Comparison of ENCODE assay signal across 1 cellular context in the genomic region with DNA sequence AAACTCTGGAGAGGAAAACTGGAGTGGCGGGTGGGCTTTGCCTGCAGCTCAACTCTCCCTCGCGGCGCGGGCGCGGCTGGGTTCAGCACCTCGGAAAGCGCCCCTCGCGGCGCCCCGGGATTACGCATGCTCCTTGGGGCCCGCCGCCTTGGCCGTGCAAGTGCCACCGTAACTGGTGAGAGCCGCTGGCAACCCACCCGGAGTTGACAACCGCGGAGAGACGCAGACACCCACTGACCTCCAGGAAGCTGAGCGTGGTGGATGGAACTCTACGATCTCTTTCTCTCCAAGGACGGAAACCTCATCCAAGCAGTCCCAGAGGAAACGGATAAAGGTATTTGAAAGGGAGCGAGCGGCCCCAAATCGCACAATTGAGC.
TF ChIP-seq lines count a peak whose summit lies in the region.

No MANE protein-coding gene starts in this region.

TF ChIP-seq in HepG2, 621 proteins besides CTCF, POLR2A, EP300 and RAD21 (continues in another document):
- TF ChIP-seq GABPB1 (CRISPR knock-in tag; IDR thresholded peaks at IDR 0.05), result peak; percentile 37; the same call in 1 of the 2 replicates
- peak; percentile 65; the same call in 1 of the 2 replicates for TF ChIP-seq ZNF766 (CRISPR knock-in tag; IDR thresholded peaks at IDR 0.05; ENCODE audit: borderline replicate concordance)
- TF ChIP-seq TSC22D2 (CRISPR knock-in tag; IDR thresholded peaks at IDR 0.05; ENCODE audit: borderline replicate concordance), result 0 out of 2 replicates have a peak, but pooled peaks have one; percentile 36
- peak; percentile 27; the same call in 1 of the 2 replicates for TF ChIP-seq SALL1 (CRISPR knock-in tag; IDR thresholded peaks at IDR 0.05)
- TF ChIP-seq, protein P1, sequence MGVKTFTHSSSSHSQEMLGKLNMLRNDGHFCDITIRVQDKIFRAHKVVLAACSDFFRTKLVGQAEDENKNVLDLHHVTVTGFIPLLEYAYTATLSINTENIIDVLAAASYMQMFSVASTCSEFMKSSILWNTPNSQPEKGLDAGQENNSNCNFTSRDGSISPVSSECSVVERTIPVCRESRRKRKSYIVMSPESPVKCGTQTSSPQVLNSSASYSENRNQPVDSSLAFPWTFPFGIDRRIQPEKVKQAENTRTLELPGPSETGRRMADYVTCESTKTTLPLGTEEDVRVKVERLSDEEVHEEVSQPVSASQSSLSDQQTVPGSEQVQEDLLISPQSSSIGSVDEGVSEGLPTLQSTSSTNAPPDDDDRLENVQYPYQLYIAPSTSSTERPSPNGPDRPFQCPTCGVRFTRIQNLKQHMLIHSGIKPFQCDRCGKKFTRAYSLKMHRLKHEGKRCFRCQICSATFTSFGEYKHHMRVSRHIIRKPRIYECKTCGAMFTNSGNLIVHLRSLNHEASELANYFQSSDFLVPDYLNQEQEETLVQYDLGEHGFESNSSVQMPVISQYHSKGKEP (CRISPR knock-in tag; IDR thresholded peaks at IDR 0.05), result 0 out of 2 replicates have a peak, but pooled peaks have one; percentile 57
- TF ChIP-seq ZNF777 (CRISPR knock-in tag; IDR thresholded peaks at IDR 0.05), result no peak
- TF ChIP-seq TOE1 (CRISPR knock-in tag; IDR thresholded peaks at IDR 0.05), result no peak
- TF ChIP-seq KDM2A (CRISPR knock-in tag; IDR thresholded peaks at IDR 0.05; ENCODE audit: borderline replicate concordance, low read depth), result peak; percentile 37; the same call in 1 of the 2 replicates
- 0 out of 2 replicates have a peak, but pooled peaks have one; percentile 66 for TF ChIP-seq ZNF232 (CRISPR knock-in tag; IDR thresholded peaks at IDR 0.05; ENCODE audit: borderline replicate concordance)
- TF ChIP-seq, protein P2, sequence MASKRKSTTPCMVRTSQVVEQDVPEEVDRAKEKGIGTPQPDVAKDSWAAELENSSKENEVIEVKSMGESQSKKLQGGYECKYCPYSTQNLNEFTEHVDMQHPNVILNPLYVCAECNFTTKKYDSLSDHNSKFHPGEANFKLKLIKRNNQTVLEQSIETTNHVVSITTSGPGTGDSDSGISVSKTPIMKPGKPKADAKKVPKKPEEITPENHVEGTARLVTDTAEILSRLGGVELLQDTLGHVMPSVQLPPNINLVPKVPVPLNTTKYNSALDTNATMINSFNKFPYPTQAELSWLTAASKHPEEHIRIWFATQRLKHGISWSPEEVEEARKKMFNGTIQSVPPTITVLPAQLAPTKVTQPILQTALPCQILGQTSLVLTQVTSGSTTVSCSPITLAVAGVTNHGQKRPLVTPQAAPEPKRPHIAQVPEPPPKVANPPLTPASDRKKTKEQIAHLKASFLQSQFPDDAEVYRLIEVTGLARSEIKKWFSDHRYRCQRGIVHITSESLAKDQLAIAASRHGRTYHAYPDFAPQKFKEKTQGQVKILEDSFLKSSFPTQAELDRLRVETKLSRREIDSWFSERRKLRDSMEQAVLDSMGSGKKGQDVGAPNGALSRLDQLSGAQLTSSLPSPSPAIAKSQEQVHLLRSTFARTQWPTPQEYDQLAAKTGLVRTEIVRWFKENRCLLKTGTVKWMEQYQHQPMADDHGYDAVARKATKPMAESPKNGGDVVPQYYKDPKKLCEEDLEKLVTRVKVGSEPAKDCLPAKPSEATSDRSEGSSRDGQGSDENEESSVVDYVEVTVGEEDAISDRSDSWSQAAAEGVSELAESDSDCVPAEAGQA (IDR thresholded peaks at IDR 0.05; ENCODE audit: low read depth), result no peak
- TF ChIP-seq, protein P2 (CRISPR knock-in tag; IDR thresholded peaks at IDR 0.05; ENCODE audit: borderline replicate concordance), result 0 out of 2 replicates have a peak, but pooled peaks have one; percentile 35
- TF ChIP-seq ZNF547 (CRISPR knock-in tag; IDR thresholded peaks at IDR 0.05), result no peak
- TF ChIP-seq, protein P3, sequence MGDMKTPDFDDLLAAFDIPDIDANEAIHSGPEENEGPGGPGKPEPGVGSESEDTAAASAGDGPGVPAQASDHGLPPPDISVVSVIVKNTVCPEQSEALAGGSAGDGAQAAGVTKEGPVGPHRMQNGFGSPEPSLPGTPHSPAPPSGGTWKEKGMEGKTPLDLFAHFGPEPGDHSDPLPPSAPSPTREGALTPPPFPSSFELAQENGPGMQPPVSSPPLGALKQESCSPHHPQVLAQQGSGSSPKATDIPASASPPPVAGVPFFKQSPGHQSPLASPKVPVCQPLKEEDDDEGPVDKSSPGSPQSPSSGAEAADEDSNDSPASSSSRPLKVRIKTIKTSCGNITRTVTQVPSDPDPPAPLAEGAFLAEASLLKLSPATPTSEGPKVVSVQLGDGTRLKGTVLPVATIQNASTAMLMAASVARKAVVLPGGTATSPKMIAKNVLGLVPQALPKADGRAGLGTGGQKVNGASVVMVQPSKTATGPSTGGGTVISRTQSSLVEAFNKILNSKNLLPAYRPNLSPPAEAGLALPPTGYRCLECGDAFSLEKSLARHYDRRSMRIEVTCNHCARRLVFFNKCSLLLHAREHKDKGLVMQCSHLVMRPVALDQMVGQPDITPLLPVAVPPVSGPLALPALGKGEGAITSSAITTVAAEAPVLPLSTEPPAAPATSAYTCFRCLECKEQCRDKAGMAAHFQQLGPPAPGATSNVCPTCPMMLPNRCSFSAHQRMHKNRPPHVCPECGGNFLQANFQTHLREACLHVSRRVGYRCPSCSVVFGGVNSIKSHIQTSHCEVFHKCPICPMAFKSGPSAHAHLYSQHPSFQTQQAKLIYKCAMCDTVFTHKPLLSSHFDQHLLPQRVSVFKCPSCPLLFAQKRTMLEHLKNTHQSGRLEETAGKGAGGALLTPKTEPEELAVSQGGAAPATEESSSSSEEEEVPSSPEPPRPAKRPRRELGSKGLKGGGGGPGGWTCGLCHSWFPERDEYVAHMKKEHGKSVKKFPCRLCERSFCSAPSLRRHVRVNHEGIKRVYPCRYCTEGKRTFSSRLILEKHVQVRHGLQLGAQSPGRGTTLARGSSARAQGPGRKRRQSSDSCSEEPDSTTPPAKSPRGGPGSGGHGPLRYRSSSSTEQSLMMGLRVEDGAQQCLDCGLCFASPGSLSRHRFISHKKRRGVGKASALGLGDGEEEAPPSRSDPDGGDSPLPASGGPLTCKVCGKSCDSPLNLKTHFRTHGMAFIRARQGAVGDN (CRISPR knock-in tag; IDR thresholded peaks at IDR 0.05), result peak; percentile 23
- TF ChIP-seq, protein P4, sequence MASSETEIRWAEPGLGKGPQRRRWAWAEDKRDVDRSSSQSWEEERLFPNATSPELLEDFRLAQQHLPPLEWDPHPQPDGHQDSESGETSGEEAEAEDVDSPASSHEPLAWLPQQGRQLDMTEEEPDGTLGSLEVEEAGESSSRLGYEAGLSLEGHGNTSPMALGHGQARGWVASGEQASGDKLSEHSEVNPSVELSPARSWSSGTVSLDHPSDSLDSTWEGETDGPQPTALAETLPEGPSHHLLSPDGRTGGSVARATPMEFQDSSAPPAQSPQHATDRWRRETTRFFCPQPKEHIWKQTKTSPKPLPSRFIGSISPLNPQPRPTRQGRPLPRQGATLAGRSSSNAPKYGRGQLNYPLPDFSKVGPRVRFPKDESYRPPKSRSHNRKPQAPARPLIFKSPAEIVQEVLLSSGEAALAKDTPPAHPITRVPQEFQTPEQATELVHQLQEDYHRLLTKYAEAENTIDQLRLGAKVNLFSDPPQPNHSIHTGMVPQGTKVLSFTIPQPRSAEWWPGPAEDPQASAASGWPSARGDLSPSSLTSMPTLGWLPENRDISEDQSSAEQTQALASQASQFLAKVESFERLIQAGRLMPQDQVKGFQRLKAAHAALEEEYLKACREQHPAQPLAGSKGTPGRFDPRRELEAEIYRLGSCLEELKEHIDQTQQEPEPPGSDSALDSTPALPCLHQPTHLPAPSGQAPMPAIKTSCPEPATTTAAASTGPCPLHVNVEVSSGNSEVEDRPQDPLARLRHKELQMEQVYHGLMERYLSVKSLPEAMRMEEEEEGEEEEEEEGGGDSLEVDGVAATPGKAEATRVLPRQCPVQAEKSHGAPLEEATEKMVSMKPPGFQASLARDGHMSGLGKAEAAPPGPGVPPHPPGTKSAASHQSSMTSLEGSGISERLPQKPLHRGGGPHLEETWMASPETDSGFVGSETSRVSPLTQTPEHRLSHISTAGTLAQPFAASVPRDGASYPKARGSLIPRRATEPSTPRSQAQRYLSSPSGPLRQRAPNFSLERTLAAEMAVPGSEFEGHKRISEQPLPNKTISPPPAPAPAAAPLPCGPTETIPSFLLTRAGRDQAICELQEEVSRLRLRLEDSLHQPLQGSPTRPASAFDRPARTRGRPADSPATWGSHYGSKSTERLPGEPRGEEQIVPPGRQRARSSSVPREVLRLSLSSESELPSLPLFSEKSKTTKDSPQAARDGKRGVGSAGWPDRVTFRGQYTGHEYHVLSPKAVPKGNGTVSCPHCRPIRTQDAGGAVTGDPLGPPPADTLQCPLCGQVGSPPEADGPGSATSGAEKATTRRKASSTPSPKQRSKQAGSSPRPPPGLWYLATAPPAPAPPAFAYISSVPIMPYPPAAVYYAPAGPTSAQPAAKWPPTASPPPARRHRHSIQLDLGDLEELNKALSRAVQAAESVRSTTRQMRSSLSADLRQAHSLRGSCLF (CRISPR knock-in tag; IDR thresholded peaks at IDR 0.05; ENCODE audit: borderline replicate concordance), result 0 out of 2 replicates have a peak, but pooled peaks have one; percentile 30
- TF ChIP-seq, protein P5, sequence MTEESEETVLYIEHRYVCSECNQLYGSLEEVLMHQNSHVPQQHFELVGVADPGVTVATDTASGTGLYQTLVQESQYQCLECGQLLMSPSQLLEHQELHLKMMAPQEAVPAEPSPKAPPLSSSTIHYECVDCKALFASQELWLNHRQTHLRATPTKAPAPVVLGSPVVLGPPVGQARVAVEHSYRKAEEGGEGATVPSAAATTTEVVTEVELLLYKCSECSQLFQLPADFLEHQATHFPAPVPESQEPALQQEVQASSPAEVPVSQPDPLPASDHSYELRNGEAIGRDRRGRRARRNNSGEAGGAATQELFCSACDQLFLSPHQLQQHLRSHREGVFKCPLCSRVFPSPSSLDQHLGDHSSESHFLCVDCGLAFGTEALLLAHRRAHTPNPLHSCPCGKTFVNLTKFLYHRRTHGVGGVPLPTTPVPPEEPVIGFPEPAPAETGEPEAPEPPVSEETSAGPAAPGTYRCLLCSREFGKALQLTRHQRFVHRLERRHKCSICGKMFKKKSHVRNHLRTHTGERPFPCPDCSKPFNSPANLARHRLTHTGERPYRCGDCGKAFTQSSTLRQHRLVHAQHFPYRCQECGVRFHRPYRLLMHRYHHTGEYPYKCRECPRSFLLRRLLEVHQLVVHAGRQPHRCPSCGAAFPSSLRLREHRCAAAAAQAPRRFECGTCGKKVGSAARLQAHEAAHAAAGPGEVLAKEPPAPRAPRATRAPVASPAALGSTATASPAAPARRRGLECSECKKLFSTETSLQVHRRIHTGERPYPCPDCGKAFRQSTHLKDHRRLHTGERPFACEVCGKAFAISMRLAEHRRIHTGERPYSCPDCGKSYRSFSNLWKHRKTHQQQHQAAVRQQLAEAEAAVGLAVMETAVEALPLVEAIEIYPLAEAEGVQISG (CRISPR knock-in tag; IDR thresholded peaks at IDR 0.05), result peak; percentile 32; the same call in 1 of the 2 replicates
- 0 out of 2 replicates have a peak, but pooled peaks have one; percentile 29 for TF ChIP-seq MED13 (CRISPR knock-in tag; IDR thresholded peaks at IDR 0.05)
- TF ChIP-seq, protein P6, sequence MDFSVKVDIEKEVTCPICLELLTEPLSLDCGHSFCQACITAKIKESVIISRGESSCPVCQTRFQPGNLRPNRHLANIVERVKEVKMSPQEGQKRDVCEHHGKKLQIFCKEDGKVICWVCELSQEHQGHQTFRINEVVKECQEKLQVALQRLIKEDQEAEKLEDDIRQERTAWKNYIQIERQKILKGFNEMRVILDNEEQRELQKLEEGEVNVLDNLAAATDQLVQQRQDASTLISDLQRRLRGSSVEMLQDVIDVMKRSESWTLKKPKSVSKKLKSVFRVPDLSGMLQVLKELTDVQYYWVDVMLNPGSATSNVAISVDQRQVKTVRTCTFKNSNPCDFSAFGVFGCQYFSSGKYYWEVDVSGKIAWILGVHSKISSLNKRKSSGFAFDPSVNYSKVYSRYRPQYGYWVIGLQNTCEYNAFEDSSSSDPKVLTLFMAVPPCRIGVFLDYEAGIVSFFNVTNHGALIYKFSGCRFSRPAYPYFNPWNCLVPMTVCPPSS (IDR thresholded peaks at IDR 0.05), result no peak
- TF ChIP-seq, protein P7, sequence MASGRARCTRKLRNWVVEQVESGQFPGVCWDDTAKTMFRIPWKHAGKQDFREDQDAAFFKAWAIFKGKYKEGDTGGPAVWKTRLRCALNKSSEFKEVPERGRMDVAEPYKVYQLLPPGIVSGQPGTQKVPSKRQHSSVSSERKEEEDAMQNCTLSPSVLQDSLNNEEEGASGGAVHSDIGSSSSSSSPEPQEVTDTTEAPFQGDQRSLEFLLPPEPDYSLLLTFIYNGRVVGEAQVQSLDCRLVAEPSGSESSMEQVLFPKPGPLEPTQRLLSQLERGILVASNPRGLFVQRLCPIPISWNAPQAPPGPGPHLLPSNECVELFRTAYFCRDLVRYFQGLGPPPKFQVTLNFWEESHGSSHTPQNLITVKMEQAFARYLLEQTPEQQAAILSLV (CRISPR knock-in tag; IDR thresholded peaks at IDR 0.05; ENCODE audit: borderline replicate concordance), result no peak
- TF ChIP-seq, protein P8, sequence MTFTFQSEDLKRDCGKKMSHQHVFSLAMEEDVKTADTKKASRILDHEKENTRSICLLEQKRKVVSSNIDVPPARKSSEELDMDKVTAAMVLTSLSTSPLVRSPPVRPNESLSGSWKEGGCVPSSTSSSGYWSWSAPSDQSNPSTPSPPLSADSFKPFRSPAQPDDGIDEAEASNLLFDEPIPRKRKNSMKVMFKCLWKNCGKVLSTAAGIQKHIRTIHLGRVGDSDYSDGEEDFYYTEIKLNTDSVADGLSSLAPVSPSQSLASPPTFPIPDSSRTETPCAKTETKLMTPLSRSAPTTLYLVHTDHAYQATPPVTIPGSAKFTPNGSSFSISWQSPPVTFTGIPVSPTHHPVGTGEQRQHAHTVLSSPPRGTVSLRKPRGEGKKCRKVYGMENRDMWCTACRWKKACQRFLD (CRISPR knock-in tag; IDR thresholded peaks at IDR 0.05; ENCODE audit: borderline replicate concordance), result no peak
